Comparison of ENCODE assay signal across 9 cellular contexts in genomic region chr20:35600176-35600995, GRCh38. TPM values are rescaled to one million over a fixed set of nuclear protein-coding genes. Genes with fewer than 3 reads are reported as not detected.
DNase-seq lines count a peak whose midpoint lies in the region; ATAC-seq and TF ChIP-seq lines count a peak whose summit lies in the region.
"Had no signal": no experiment of that assay in that cellular context is flagged by ENCODE, and none has a peak within 500 bp of the region (broad histone marks: within the 10 kb centered on the region; RNA-seq: fewer than 3 reads in every experiment).

No MANE protein-coding gene starts in this region.

- TF ChIP-seq POLR2A in sigmoid colon (IDR thresholded peaks at IDR 0.05), result no peak

- H3K36me3 Mint-ChIP-seq in Caco-2 (ENCODE audit: insufficient read depth, unreplicated experiment), result no peaks in the 10 kb centered on the region
- no peaks in the 10 kb centered on the region for H3K36me3 Mint-ChIP-seq in activated naive CD8-positive, alpha-beta T cell

- H3K9ac ChIP-seq in iPS-20b (ENCODE audit: low read depth, low read length), result no peak overlapping the region

- peaks cover 5% of the 10 kb centered on the region; the same call in 1 of the 2 replicates for H3K4me1 ChIP-seq in Caco-2
- H3K4me1 ChIP-seq in iPS-20b (ENCODE audit: insufficient read depth, low read length), result no peaks in the 10 kb centered on the region
- peaks cover 0 to 19% (median 19%) of the 10 kb centered on the region in 4 donors for H3K4me1 ChIP-seq in sigmoid colon
- H3K4me1 ChIP-seq in SJCRH30, result peaks cover 29% of the 10 kb centered on the region

- TF ChIP-seq CTCF in Caco-2 (IDR thresholded peaks at IDR 0.05; ENCODE audit: insufficient read depth in 1 of 2, low read depth in 1 of 2, low read length in 1 of 2, severe bottlenecking in 1 of 2, unreplicated experiment in 1 of 2) (no peak), sigmoid colon (IDR thresholded peaks at IDR 0.05) (no peak)

- no peak overlapping the region for H3K27ac Mint-ChIP-seq in Caco-2 (ENCODE audit: unreplicated experiment)
- no peak overlapping the region for H3K27ac Mint-ChIP-seq in activated naive CD8-positive, alpha-beta T cell

- intact Hi-C loops in Caco-2 (cut with micrococcal nuclease; ENCODE audit: unreplicated experiment), result loop anchor here (5.0 kb wide), 1 partner anchor 38 kb away; no protein-coding TSS in a partner anchor
- intact Hi-C loops in sigmoid colon (cut with DNase I), result loop anchor here (2.0 to 5.0 kb wide), 3 partner anchors 98 to 282 kb away; partner anchors contain the start of genes NFS1 and ROMO1

- POLR2A ChIA-PET in Caco-2 (lab: Charles Lee), result no interaction called here

- BruUV-seq in Caco-2 (replicated peaks; lab: Mats Ljungman, UMichigan), result no TSS peak

- H3K4me3 Mint-ChIP-seq in Caco-2 (ENCODE audit: unreplicated experiment), result peak overlapping the region; percentile 68
- peak overlapping the region; percentile 80 for H3K4me3 Mint-ChIP-seq in activated naive CD8-positive, alpha-beta T cell

- H3K4me3 ChIP-seq in Caco-2 (ENCODE audit: low read depth, low read length) (no peak overlapping the region), iPS-20b (ENCODE audit: low read length) (peak overlapping the region; percentile 74; the same call in 1 of the 2 replicates), sigmoid colon (peak overlapping the region; percentile 26 to 59 (median 50)), SJCRH30 (no peak overlapping the region)

- no peak for ATAC-seq in HG02571 (IDR thresholded peaks at IDR 0.05; ENCODE audit: unreplicated experiment)

- TF ChIP-seq EP300 in sigmoid colon (IDR thresholded peaks at IDR 0.05), result no peak

- H3K27me3 ChIP-seq in Caco-2 (replicated peaks; ENCODE audit: control insufficient read depth, insufficient read depth, low read length) (no peaks in the 10 kb centered on the region), iPS-20b (ENCODE audit: insufficient read depth, low read length) (peaks cover 63% of the 10 kb centered on the region), sigmoid colon (peaks cover 0 to 29% (median 5%) of the 10 kb centered on the region in 3 donors), SJCRH30 (no peaks in the 10 kb centered on the region)

- H3K9me3 Mint-ChIP-seq in Caco-2 (ENCODE audit: unreplicated experiment), result no peaks in the 10 kb centered on the region
- H3K9me3 Mint-ChIP-seq in activated naive CD8-positive, alpha-beta T cell (ENCODE audit: low read depth), result no peaks in the 10 kb centered on the region

- H3K27me3 Mint-ChIP-seq in Caco-2 (ENCODE audit: insufficient read depth, unreplicated experiment), result peaks cover 10% of the 10 kb centered on the region
- peaks cover 5% of the 10 kb centered on the region for H3K27me3 Mint-ChIP-seq in activated naive CD8-positive, alpha-beta T cell

- no peaks in the 10 kb centered on the region for H3K4me1 Mint-ChIP-seq in Caco-2 (ENCODE audit: low read depth, unreplicated experiment)
- peaks cover 2% of the 10 kb centered on the region for H3K4me1 Mint-ChIP-seq in activated naive CD8-positive, alpha-beta T cell (ENCODE audit: low read depth)

- 36 to 47% methylated on average over 34 of the region's 34 CpGs for WGBS in sigmoid colon, 2 donors

- no peaks in the 10 kb centered on the region for H3K36me3 ChIP-seq in Caco-2 (ENCODE audit: control insufficient read depth, insufficient read depth, low read length)
- H3K36me3 ChIP-seq in iPS-20b (ENCODE audit: insufficient read depth, low read depth, low read length), result no peaks in the 10 kb centered on the region
- no peaks in the 10 kb centered on the region for H3K36me3 ChIP-seq in sigmoid colon
- H3K36me3 ChIP-seq in SJCRH30, result no peaks in the 10 kb centered on the region

- CTCF ChIA-PET in Caco-2 (lab: Charles Lee), result interaction anchor here (1.3 to 2.0 kb wide), 10 partner anchors 11 to 354 kb away, joined by 3 to 37 read pairs (median 5); partner anchors contain the start of genes ERGIC3, SCAND1 and SPAG4

- H3K27ac ChIP-seq in iPS-20b (ENCODE audit: low read length), result no peak overlapping the region
- peak overlapping the region in 1 of 4 donors; percentile 62 for H3K27ac ChIP-seq in sigmoid colon
- no peak overlapping the region for H3K27ac ChIP-seq in SJCRH30

- DNase-seq in Caco-2 (no peak), sigmoid colon (peak; percentile 57), SJCRH30 (no peak), NCI-H82 treated with DMSO at 0.1 percent for 48 hours (lab: John Stamatoyannopoulos, UW; ENCODE audit: unreplicated experiment) (no peak), NOMO-1 (lab: John Stamatoyannopoulos, UW; ENCODE audit: unreplicated experiment in 2 of 2) (no peak)
- DNase-seq: midbrain had no signal

- H3K9me3 ChIP-seq in Caco-2 (no peaks in the 10 kb centered on the region), iPS-20b (ENCODE audit: insufficient read depth, low read depth, low read length) (no peaks in the 10 kb centered on the region; the same call in 1 of the 2 replicates), sigmoid colon (no peaks in the 10 kb centered on the region), SJCRH30 (replicated peaks) (no peaks in the 10 kb centered on the region)

RNA-seq across cellular contexts. Expression of gene SPAG4, which starts 15.2 kb away (rescaled TPM):
- total RNA-seq in Caco-2 (2022), result 5.4 and 6.1 TPM in 2 replicates
- 10 to 100 TPM in 1 of 4 donors, 1 to 10 TPM in 3; 3.3 to 10.5 (median 4.6) TPM for total RNA-seq in sigmoid colon
- 1 to 10 TPM in 2 of 3 donors, not detected in 1; 4.1 to 4.2 TPM for polyA plus RNA-seq in sigmoid colon
- total RNA-seq in SJCRH30 (2014; rRNA removed; shearing (Covaris generic)), result 3.5 and 4.3 TPM in 2 replicates

RNA-seq across cellular contexts. Expression of gene ERGIC3, which starts 58.5 kb away (rescaled TPM):
- total RNA-seq in Caco-2 (2022) (711 and 728 TPM in 2 replicates), sigmoid colon (100 to 1,000 TPM; 141 to 230 (median 195) TPM)
- 100 to 1,000 TPM; 113 to 200 (median 184) TPM for polyA plus RNA-seq in sigmoid colon
- total RNA-seq in SJCRH30 (2014; rRNA removed; shearing (Covaris generic)), result 244 and 261 TPM in 2 replicates

Comparison
In these comparisons a context has a peak if more than half of its experiments do, and no peak if none do; other contexts are left out.
1. H3K4me3 ChIP-seq: peak in iPS-20b (single experiment) and sigmoid colon (4 of 4); none in Caco-2 (single experiment) and SJCRH30 (single experiment).